Comparison of ENCODE assay signal across 25 cellular contexts in genomic region chr2:111058264-111058663, GRCh38.
"Had no signal": no experiment of that assay in that cellular context is flagged by ENCODE, and none has a peak within 500 bp of the region (broad histone marks: within the 10 kb centered on the region; RNA-seq: fewer than 3 reads in every experiment).

No MANE protein-coding gene starts in this region.

- H3K4me1 ChIP-seq: foreskin keratinocyte, left lung, lower lobe of right lung, testis, transverse colon had no signal

- H3K4me3 Mint-ChIP-seq: activated CD4-positive, alpha-beta memory T cell treated with anti-CD3 and anti-CD28 coated beads, Interleukin-2, amount 10 ng/mL, durations not matched to agents 7 days and 5 days; central memory CD8-positive, alpha-beta T cell; dendritic cell treated with granulocyte-macrophage colony-stimulating factor and Interleukin-4, amounts not matched to agents 40 ng/mL and 50 ng/mL, for 4 days; endodermal cell; natural killer cell treated with Interleukin-12 subunit alpha and Interleukin-12 subunit beta and Interleukin-15 and Interleukin-18, amount 100 ng/mL, for 72 hours had no signal

- H3K27ac Mint-ChIP-seq: activated CD4-positive, alpha-beta memory T cell treated with anti-CD3 and anti-CD28 coated beads, Interleukin-2, amount 10 ng/mL, durations not matched to agents 7 days and 5 days; activated naive CD4-positive, alpha-beta T cell treated with anti-CD3 and anti-CD28 coated beads, Interleukin-2, amount 50 U/mL, for 72 hours; activated T-helper 2 cell treated with anti-CD3 and anti-CD28 coated beads, Interferon-gamma antibody, Interleukin-2, Interleukin-4, amounts not matched to agents 10 μg/mL and 5 μg/mL and 100 μg/mL, durations not matched to agents 14 hours and 24 hours and 36 hours; dendritic cell treated with granulocyte-macrophage colony-stimulating factor and Interleukin-4, amounts not matched to agents 40 ng/mL and 50 ng/mL, for 4 days; endodermal cell; natural killer cell treated with Interleukin-12 subunit alpha and Interleukin-12 subunit beta and Interleukin-15 and Interleukin-18, amount 100 ng/mL, for 72 hours had no signal

- DNase-seq: activated CD4-positive, alpha-beta memory T cell treated with anti-CD3 and anti-CD28 coated beads, Interleukin-2, amount 10 ng/mL, durations not matched to agents 7 days and 5 days; activated CD4-positive, alpha-beta T cell treated with anti-CD3 and anti-CD28 coated beads for 48 hours; activated naive CD4-positive, alpha-beta T cell; activated T-cell treated with anti-CD3 and anti-CD28 coated beads, Interleukin-2, amount 50 U/mL, for 48 hours; anterior cingulate cortex; endodermal cell; foreskin keratinocyte; heart left ventricle; left lung; lower lobe of right lung; mesendoderm; stimulated activated CD4-positive, alpha-beta T cell treated with anti-CD3 and anti-CD28 coated beads, Interleukin-15, amount 100 ng/mL, for 24 hours; stimulated activated naive CD8-positive, alpha-beta T cell treated with anti-CD3 and anti-CD28 coated beads, Interleukin-15, Interleukin-2, amounts not matched to agents 100 U/mL and 50 U/mL, for 24 hours; testis; transverse colon had no signal

- H3K4me3 ChIP-seq: heart left ventricle, left lung, lower lobe of right lung, testis, transverse colon had no signal

- H3K9me3 ChIP-seq: left lung, lower lobe of right lung, testis, transverse colon had no signal

- H3K9me3 Mint-ChIP-seq: dendritic cell treated with granulocyte-macrophage colony-stimulating factor and Interleukin-4, amounts not matched to agents 40 ng/mL and 50 ng/mL, for 4 days; endodermal cell had no signal

- H3K36me3 ChIP-seq: heart left ventricle, left lung, lower lobe of right lung, transverse colon had no signal

- ATAC-seq: activated CD4-positive, CD25-positive, alpha-beta regulatory T cell treated with anti-CD3 and anti-CD28 coated beads, Interleukin-2, amount 50 U/mL, for 24 hours; activated naive CD4-positive, alpha-beta T cell treated with anti-CD3 and anti-CD28 coated beads, Interleukin-2, amount 50 U/mL, for 72 hours; esophagus mucosa; foreskin keratinocyte; heart left ventricle; left lung; lower lobe of right lung; natural killer cell treated with Interleukin-12 subunit alpha and Interleukin-12 subunit beta and Interleukin-15 and Interleukin-18, amount 100 ng/mL, for 72 hours; right cardiac atrium; stimulated activated naive CD8-positive, alpha-beta T cell treated with anti-CD3 and anti-CD28 coated beads, Interleukin-15, Interleukin-2, amounts not matched to agents 100 U/mL and 50 U/mL, for 24 hours had no signal

- FAIRE-seq: bronchial epithelial cell had no signal

- H3K4me1 Mint-ChIP-seq: activated CD4-positive, alpha-beta memory T cell treated with anti-CD3 and anti-CD28 coated beads, Interleukin-2, amount 10 ng/mL, durations not matched to agents 7 days and 5 days; endodermal cell had no signal

- H3K27ac ChIP-seq: foreskin keratinocyte, heart left ventricle, left lung, lower lobe of right lung, testis, transverse colon, VCaP had no signal

- H3K27me3 ChIP-seq: left lung, testis had no signal
